8 cellular contexts compared by ENCODE assay signal in genomic region chr10:69413221-69413865, GRCh38. TPM values are rescaled to one million over a fixed set of nuclear protein-coding genes. Genes with fewer than 3 reads are reported as not detected.
DNase-seq lines count a peak whose midpoint lies in the region; ATAC-seq, FAIRE-seq and TF ChIP-seq lines count a peak whose summit lies in the region.

No MANE protein-coding gene starts in this region.

- no peak overlapping the region for H3K9ac ChIP-seq in keratinocyte (ENCODE audit: control insufficient read depth, extremely low read depth, insufficient read depth, low read length)

- no peak overlapping the region for H3K4me3 ChIP-seq in HFF-Myc (replicated peaks; ENCODE audit: low read depth, low read length)
- H3K4me3 ChIP-seq in bronchial epithelial cell (ENCODE audit: low read depth, low read length), result no peak overlapping the region
- H3K4me3 ChIP-seq in keratinocyte (ENCODE audit: control insufficient read depth in 2 of 3, extremely low read depth in 1 of 3, insufficient read depth in 2 of 3, low read depth in 1 of 3, low read length in 3 of 3), result no peak overlapping the region

- ATAC-seq in stimulated activated naive CD8-positive, alpha-beta T cell treated with anti-CD3 and anti-CD28 coated beads, Interleukin-15, Interleukin-2, amounts not matched to agents 100 U/mL and 50 U/mL, for 24 hours, result no peak
- no peak for ATAC-seq in HG02852 (IDR thresholded peaks at IDR 0.05; ENCODE audit: unreplicated experiment)
- no peak for ATAC-seq in HG03039 (IDR thresholded peaks at IDR 0.05; ENCODE audit: unreplicated experiment)

- no peaks in the 10 kb centered on the region for H3K9me3 ChIP-seq in keratinocyte (ENCODE audit: control insufficient read depth, low read depth, low read length)

- dilution Hi-C loops in keratinocyte (cut with MboI; ENCODE audit: extremely low pct_ligation_motif_present, low sequenced_read_pairs), result no loop called here

- H3K79me2 ChIP-seq in keratinocyte (ENCODE audit: control insufficient read depth, insufficient read depth, low read length), result no peaks in the 10 kb centered on the region

- H3K27me3 ChIP-seq in bronchial epithelial cell (ENCODE audit: control insufficient read depth, insufficient read depth, low read length), result no peaks in the 10 kb centered on the region
- H3K27me3 ChIP-seq in keratinocyte (ENCODE audit: control insufficient read depth, extremely low read depth, insufficient read depth, low read length), result no peaks in the 10 kb centered on the region

- no peaks in the 10 kb centered on the region for H3K9me1 ChIP-seq in keratinocyte (ENCODE audit: control insufficient read depth, extremely low read depth, insufficient read depth, low read length)

- peaks cover 10% of the 10 kb centered on the region for H3K4me1 ChIP-seq in keratinocyte (ENCODE audit: control insufficient read depth, extremely low read depth, insufficient read depth, low read length)

- DNase-seq in CD1c-positive myeloid dendritic cell (ENCODE audit: extremely low spot score) (peak; percentile 39), HFF-Myc (ENCODE audit: extremely low read depth, low read depth) (peak; percentile 42), OCI-M1 (lab: John Stamatoyannopoulos, UW) (peak; percentile 77), bronchial epithelial cell (ENCODE audit: low read depth) (peak; percentile 43), keratinocyte (ENCODE audit: low read depth, low spot score) (no peak)
- peak; percentile 47 for DNase-seq in stimulated activated naive CD8-positive, alpha-beta T cell treated with anti-CD3 and anti-CD28 coated beads, Interleukin-15, Interleukin-2, amounts not matched to agents 100 U/mL and 50 U/mL, for 24 hours

- no peaks in the 10 kb centered on the region for H4K20me1 ChIP-seq in keratinocyte (ENCODE audit: control insufficient read depth, extremely low read depth, insufficient read depth, low read length)

- H3K27ac ChIP-seq in keratinocyte (ENCODE audit: control insufficient read depth, insufficient read depth, low read length), result no peak overlapping the region

- H3K4me2 ChIP-seq in keratinocyte (ENCODE audit: control insufficient read depth, extremely low read depth, insufficient read depth, low read depth, low read length), result no peak overlapping the region

- TF ChIP-seq CTCF in HFF-Myc (IDR thresholded peaks at IDR 0.05; ENCODE audit: low read depth, low read length, missing control alignments), result peak; percentile 65
- TF ChIP-seq CTCF in bronchial epithelial cell (IDR thresholded peaks at IDR 0.05; ENCODE audit: insufficient read depth, low read length, severe bottlenecking), result peak; percentile 61
- TF ChIP-seq CTCF in keratinocyte (optimal IDR thresholded peaks at IDR 0.05 in 1 of 3, IDR thresholded peaks at IDR 0.05 in 1 of 3, conservative IDR thresholded peaks at IDR 0.05 in 1 of 3; ENCODE audit: extremely low read depth in 1 of 3, insufficient read depth in 2 of 3, low read length in 3 of 3), result peak; percentile 38 to 68 (median 43)

- no peak overlapping the region for H2AFZ ChIP-seq in keratinocyte (ENCODE audit: control insufficient read depth, low read length)

- peak; percentile 47 for FAIRE-seq in bronchial epithelial cell (lab: Jason Lieb, UNC)
- no peak for FAIRE-seq in keratinocyte (lab: Jason Lieb, UNC)

- H3K36me3 ChIP-seq in bronchial epithelial cell (ENCODE audit: control insufficient read depth, insufficient read depth, low read length) (no peaks in the 10 kb centered on the region), keratinocyte (ENCODE audit: control insufficient read depth in 2 of 2, extremely low read depth in 1 of 2, insufficient read depth in 2 of 2, low read length in 2 of 2) (no peaks in the 10 kb centered on the region)

RNA-seq across cellular contexts. Expression of gene TACR2, which starts 3.4 kb away (rescaled TPM):
- under 0.01 TPM in 1 of 2 replicates, not detected in the other for total RNA-seq in bronchial epithelial cell
- 0.05 to 0.11 TPM (median 0.07 TPM) in 3 replicates for polyA plus RNA-seq in keratinocyte
- polyA plus RNA-seq in keratinocyte (2011; ENCODE audit: low read depth), result not detected
- polyA plus RNA-seq in keratinocyte (2011; cell fraction: cytosol; rRNA removed), result 0.06 TPM in 1 of 2 replicates, not detected in the other
- not detected in 2 replicates for polyA plus RNA-seq in keratinocyte (2011; cell fraction: nucleus; rRNA removed)
- polyA plus RNA-seq in keratinocyte (2012; ENCODE audit: low replicate concordance), result 0.16 and 0.65 TPM in 2 replicates
- not detected in 3 replicates for polyA minus RNA-seq in keratinocyte
- polyA minus RNA-seq in keratinocyte (2011; cell fraction: cytosol; rRNA and poly(A)+ RNA removed), result not detected
- not detected in 2 replicates for polyA minus RNA-seq in keratinocyte (2011; cell fraction: nucleus; rRNA and poly(A)+ RNA removed)

RNA-seq across cellular contexts. Expression of gene TSPAN15, which starts 37.9 kb away (rescaled TPM):
- total RNA-seq in bronchial epithelial cell, result 12.1 and 14.8 TPM in 2 replicates
- polyA plus RNA-seq in keratinocyte, result 2.1 to 3.5 TPM (median 2.2 TPM) in 3 replicates
- polyA plus RNA-seq in keratinocyte (2011; ENCODE audit: low read depth), result 0.59 TPM
- polyA plus RNA-seq in keratinocyte (2011; cell fraction: cytosol; rRNA removed), result 1.3 and 1.8 TPM in 2 replicates
- 1.4 TPM in 2 replicates for polyA plus RNA-seq in keratinocyte (2011; cell fraction: nucleus; rRNA removed)
- 1.6 and 3.0 TPM in 2 replicates for polyA plus RNA-seq in keratinocyte (2012; ENCODE audit: low replicate concordance)
- polyA minus RNA-seq in keratinocyte, result 3.8 to 8.8 TPM (median 4.6 TPM) in 3 replicates
- 4.2 TPM for polyA minus RNA-seq in keratinocyte (2011; cell fraction: cytosol; rRNA and poly(A)+ RNA removed)
- polyA minus RNA-seq in keratinocyte (2011; cell fraction: nucleus; rRNA and poly(A)+ RNA removed), result 1.4 TPM in 2 replicates
